16 cellular contexts compared by ENCODE assay signal in the genomic region with DNA sequence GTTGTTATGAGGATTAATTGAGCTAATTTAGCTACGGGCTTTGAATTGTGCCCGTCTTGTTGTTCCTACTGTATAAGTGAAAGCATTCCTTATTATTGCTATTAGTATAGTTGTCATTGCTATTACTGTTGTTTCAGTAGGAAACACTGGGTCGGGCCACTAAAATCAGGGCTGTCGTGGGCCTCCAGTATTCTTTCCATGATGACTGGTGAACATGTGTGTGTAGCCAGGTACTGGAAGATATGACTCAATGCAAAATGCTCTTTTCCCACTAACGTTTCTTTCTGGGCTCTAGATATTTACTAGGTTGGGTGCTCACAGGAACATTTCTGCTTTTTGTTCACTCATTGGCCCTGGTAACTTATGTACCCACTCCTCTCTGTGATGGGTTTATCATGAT. TPM values are rescaled to one million over a fixed set of nuclear protein-coding genes. Genes with fewer than 3 reads are reported as not detected.
DNase-seq lines count a peak whose midpoint lies in the region; ATAC-seq and TF ChIP-seq lines count a peak whose summit lies in the region.
"Had no signal": no experiment of that assay in that cellular context is flagged by ENCODE, and none has a peak within 500 bp of the region (broad histone marks: within the 10 kb centered on the region; RNA-seq: fewer than 3 reads in every experiment).

No MANE protein-coding gene starts in this region.

- H3K4me3 ChIP-seq in mammary epithelial cell (replicated peaks in 1 of 3; ENCODE audit: insufficient read depth in 1 of 3, low read depth in 2 of 3, low read length in 3 of 3), result no peak overlapping the region
- H3K4me3 ChIP-seq in Panc1 (ENCODE audit: low read depth in 2 of 2, low read length in 2 of 2), result no peak overlapping the region

- H3K4me1 Mint-ChIP-seq in activated CD8-positive, alpha-beta T cell treated with anti-CD3 and anti-CD28 coated beads for 36 hours (ENCODE audit: low read depth), result peaks cover 41% of the 10 kb centered on the region
- H3K4me1 Mint-ChIP-seq in activated CD8-positive, alpha-beta T cell treated with anti-CD3 and anti-CD28 coated beads, Interleukin-2, amount 10 ng/mL, durations not matched to agents 7 days and 5 days (ENCODE audit: low read depth), result peaks cover 18% of the 10 kb centered on the region
- H3K4me1 Mint-ChIP-seq in MCF 10A (ENCODE audit: insufficient read depth, unreplicated experiment) (peaks cover 10% of the 10 kb centered on the region), neural crest cell (peaks cover 16% of the 10 kb centered on the region)

- H3K36me3 Mint-ChIP-seq in activated CD8-positive, alpha-beta T cell treated with anti-CD3 and anti-CD28 coated beads for 36 hours (ENCODE audit: low read depth), result peaks cover 26% of the 10 kb centered on the region
- peaks cover 28% of the 10 kb centered on the region for H3K36me3 Mint-ChIP-seq in activated CD8-positive, alpha-beta T cell treated with anti-CD3 and anti-CD28 coated beads, Interleukin-2, amount 10 ng/mL, durations not matched to agents 7 days and 5 days (ENCODE audit: low read depth)
- H3K36me3 Mint-ChIP-seq in MCF 10A (ENCODE audit: insufficient read depth, unreplicated experiment), result peaks cover 15% of the 10 kb centered on the region
- peaks cover 15% of the 10 kb centered on the region for H3K36me3 Mint-ChIP-seq in neural crest cell (ENCODE audit: low read depth)

- H3K9me3 ChIP-seq in mammary epithelial cell (replicated peaks; ENCODE audit: insufficient read depth, low read length), result no peaks in the 10 kb centered on the region
- H3K9me3 ChIP-seq in Panc1 (ENCODE audit: control insufficient read depth, insufficient read depth, low read depth, low read length), result no peaks in the 10 kb centered on the region

- H3K27me3 Mint-ChIP-seq in activated CD8-positive, alpha-beta T cell treated with anti-CD3 and anti-CD28 coated beads for 36 hours, result no peaks in the 10 kb centered on the region
- no peaks in the 10 kb centered on the region for H3K27me3 Mint-ChIP-seq in activated CD8-positive, alpha-beta T cell treated with anti-CD3 and anti-CD28 coated beads, Interleukin-2, amount 10 ng/mL, durations not matched to agents 7 days and 5 days (ENCODE audit: low read depth)
- no peaks in the 10 kb centered on the region for H3K27me3 Mint-ChIP-seq in MCF 10A (ENCODE audit: insufficient read depth, unreplicated experiment)
- no peaks in the 10 kb centered on the region for H3K27me3 Mint-ChIP-seq in neural crest cell (ENCODE audit: low read depth)
- H3K27me3 Mint-ChIP-seq: CD4-positive, CD25-positive, alpha-beta regulatory T cell; IgD-negative memory B cell had no signal

- POLR2A ChIA-PET in activated CD8-positive, alpha-beta T cell treated with anti-CD3 and anti-CD28 coated beads for 36 hours (lab: Charles Lee), result no interaction called here
- POLR2A ChIA-PET in activated CD8-positive, alpha-beta T cell treated with anti-CD3 and anti-CD28 coated beads, Interleukin-2, amount 10 ng/mL, durations not matched to agents 7 days and 5 days (lab: Charles Lee), result no interaction called here
- POLR2A ChIA-PET in MCF 10A (lab: Yijun Ruan, JAX) (no interaction called here), Panc1 (lab: Charles Lee) (no interaction called here)

- dilution Hi-C loops in mammary epithelial cell (cut with HindIII; ENCODE audit: low sequenced_read_pairs), result loop anchor here (5.0 kb wide), 1 partner anchor 45 kb away; no protein-coding TSS in a partner anchor

- no peak overlapping the region for H3K4me3 Mint-ChIP-seq in activated CD8-positive, alpha-beta T cell treated with anti-CD3 and anti-CD28 coated beads for 36 hours
- no peak overlapping the region for H3K4me3 Mint-ChIP-seq in activated CD8-positive, alpha-beta T cell treated with anti-CD3 and anti-CD28 coated beads, Interleukin-2, amount 10 ng/mL, durations not matched to agents 7 days and 5 days
- H3K4me3 Mint-ChIP-seq in MCF 10A (ENCODE audit: unreplicated experiment), result no peak overlapping the region
- H3K4me3 Mint-ChIP-seq in neural crest cell, result peak overlapping the region; percentile 25

- BruUV-seq in MCF 10A (replicated peaks; lab: Mats Ljungman, UMichigan), result no TSS peak
- BruUV-seq in mammary epithelial cell (replicated peaks; lab: Mats Ljungman, UMichigan), result no TSS peak
- BruUV-seq in Panc1 (replicated peaks; lab: Mats Ljungman, UMichigan), result no TSS peak

- H3K9ac ChIP-seq in mammary epithelial cell (ENCODE audit: insufficient read depth, low read length), result no peak overlapping the region

- DNase-seq in activated CD8-positive, alpha-beta T cell treated with anti-CD3 and anti-CD28 coated beads for 36 hours, result peak; percentile 14
- no peak for DNase-seq in activated CD8-positive, alpha-beta T cell treated with anti-CD3 and anti-CD28 coated beads, Interleukin-2, amount 10 ng/mL, durations not matched to agents 7 days and 5 days
- DNase-seq in MCF 10A (ENCODE audit: unreplicated experiment) (no peak), mammary epithelial cell (no peak), Panc1 (ENCODE audit: low read depth, low spot score) (no peak), neural crest cell (ENCODE audit: low read depth, low spot score) (no peak)
- DNase-seq: CD4-positive, CD25-positive, alpha-beta regulatory T cell; NCI-H1694; NCI-H2081; NCI-H2171; NCI-H345; NCI-H524; NCI-H774; NK-92 treated with Interleukin-12 subunit alpha and Interleukin-12 subunit beta, amount 100 ng/mL, for 24 hours had no signal

- no peaks in the 10 kb centered on the region for H4K20me1 ChIP-seq in mammary epithelial cell (ENCODE audit: insufficient read depth, low read length)

- no peak overlapping the region for H3K4me2 ChIP-seq in mammary epithelial cell (ENCODE audit: insufficient read depth, low read depth, low read length)

- 97% methylated on average over 5 of the region's 5 CpGs for WGBS in mammary epithelial cell (ENCODE audit: low coverage, missing lambda C conversion rate)

- H3K36me3 ChIP-seq in mammary epithelial cell (ENCODE audit: insufficient read depth, low read length) (peaks cover 9% of the 10 kb centered on the region), Panc1 (ENCODE audit: control insufficient read depth, insufficient read depth, low read length) (no peaks in the 10 kb centered on the region; the same call in 1 of the 2 replicates)

- no peaks in the 10 kb centered on the region for H3K27me3 ChIP-seq in mammary epithelial cell (ENCODE audit: insufficient read depth, low read length)
- no peaks in the 10 kb centered on the region for H3K27me3 ChIP-seq in Panc1 (ENCODE audit: control insufficient read depth, insufficient read depth, low read length)

- H3K27ac Mint-ChIP-seq in activated CD8-positive, alpha-beta T cell treated with anti-CD3 and anti-CD28 coated beads for 36 hours, result peak overlapping the region; percentile 0
- H3K27ac Mint-ChIP-seq in activated CD8-positive, alpha-beta T cell treated with anti-CD3 and anti-CD28 coated beads, Interleukin-2, amount 10 ng/mL, durations not matched to agents 7 days and 5 days, result no peak overlapping the region
- H3K27ac Mint-ChIP-seq in MCF 10A (ENCODE audit: low read depth, unreplicated experiment) (peak overlapping the region; percentile 9), neural crest cell (ENCODE audit: unreplicated experiment) (no peak overlapping the region)
- H3K27ac Mint-ChIP-seq: IgD-negative memory B cell had no signal

- peaks cover 5% of the 10 kb centered on the region for H3K4me1 ChIP-seq in mammary epithelial cell (ENCODE audit: insufficient read depth, low read length)
- H3K4me1 ChIP-seq in Panc1 (ENCODE audit: control insufficient read depth, insufficient read depth, low read length), result peaks cover 14% of the 10 kb centered on the region

- in situ Hi-C loops in mammary epithelial cell (cut with MboI; ENCODE audit: low sequenced_read_pairs in 2 of 2) (no loop called here), Panc1 (cut with HindIII; ENCODE audit: low pct_unique_long_range_greater_than_20kb, low sequenced_read_pairs) (no loop called here)

- H2AFZ ChIP-seq in mammary epithelial cell (ENCODE audit: low read depth, low read length), result no peak overlapping the region

- H3K27ac ChIP-seq in mammary epithelial cell (ENCODE audit: insufficient read depth, low read depth, low read length), result no peak overlapping the region
- peak overlapping the region; percentile 24; the same call in 1 of the 2 replicates for H3K27ac ChIP-seq in Panc1 (ENCODE audit: low read length)

- CTCF ChIA-PET in activated CD8-positive, alpha-beta T cell treated with anti-CD3 and anti-CD28 coated beads for 36 hours (lab: Charles Lee), result interaction anchor here (1.7 kb wide), 1 partner anchor 113 kb away, joined by 9 read pairs; no protein-coding TSS in a partner anchor
- CTCF ChIA-PET in activated CD8-positive, alpha-beta T cell treated with anti-CD3 and anti-CD28 coated beads, Interleukin-2, amount 10 ng/mL, durations not matched to agents 7 days and 5 days (lab: Charles Lee), result no interaction called here
- CTCF ChIA-PET in MCF 10A (lab: Yijun Ruan, JAX) (interaction anchor here (1.3 kb wide), 1 partner anchor 232 kb away, joined by 4 read pairs; a partner anchor contains a TSS), mammary epithelial cell (lab: Charles Lee; ENCODE audit: low non-redundant PET) (no interaction called here), Panc1 (lab: Charles Lee) (no interaction called here)

- peaks cover 88% of the 10 kb centered on the region for H3K79me2 ChIP-seq in mammary epithelial cell (ENCODE audit: insufficient read depth, low read length)

- TF ChIP-seq CTCF in activated CD8-positive, alpha-beta T cell treated with anti-CD3 and anti-CD28 coated beads for 36 hours (IDR thresholded peaks at IDR 0.05), result no peak
- no peak for TF ChIP-seq CTCF in MCF 10A (IDR thresholded peaks at IDR 0.05; ENCODE audit: unreplicated experiment)
- no peak for TF ChIP-seq CTCF in mammary epithelial cell (conservative IDR thresholded peaks at IDR 0.05 in 1 of 2, IDR thresholded peaks at IDR 0.05 in 1 of 2; ENCODE audit: extremely low read depth in 1 of 2, insufficient read depth in 1 of 2, low read depth in 1 of 2, low read length in 2 of 2)
- no peak for TF ChIP-seq CTCF in Panc1 (IDR thresholded peaks at IDR 0.05)
- no peak for TF ChIP-seq CTCF in neural crest cell (conservative IDR thresholded peaks at IDR 0.05)

- no peak for ATAC-seq in activated CD8-positive, alpha-beta T cell treated with anti-CD3 and anti-CD28 coated beads for 36 hours
- no peak for ATAC-seq in activated CD8-positive, alpha-beta T cell treated with anti-CD3 and anti-CD28 coated beads, Interleukin-2, amount 10 ng/mL, durations not matched to agents 7 days and 5 days
- ATAC-seq in Panc1, result no peak
- no peak for ATAC-seq in HG03196 (IDR thresholded peaks at IDR 0.05; ENCODE audit: unreplicated experiment)

- no peaks in the 10 kb centered on the region for H3K9me3 Mint-ChIP-seq in activated CD8-positive, alpha-beta T cell treated with anti-CD3 and anti-CD28 coated beads for 36 hours
- H3K9me3 Mint-ChIP-seq in activated CD8-positive, alpha-beta T cell treated with anti-CD3 and anti-CD28 coated beads, Interleukin-2, amount 10 ng/mL, durations not matched to agents 7 days and 5 days (ENCODE audit: insufficient read depth), result no peaks in the 10 kb centered on the region
- H3K9me3 Mint-ChIP-seq in MCF 10A (ENCODE audit: unreplicated experiment), result no peaks in the 10 kb centered on the region
- no peaks in the 10 kb centered on the region for H3K9me3 Mint-ChIP-seq in neural crest cell
- H3K9me3 Mint-ChIP-seq: IgD-negative memory B cell had no signal

- intact Hi-C loops in activated CD8-positive, alpha-beta T cell treated with anti-CD3 and anti-CD28 coated beads for 36 hours (cut with micrococcal nuclease), result loop anchor here (10.0 kb wide), 1 partner anchor 58 kb away; a partner anchor contains a TSS
- intact Hi-C loops in MCF 10A (cut with micrococcal nuclease) (no loop called here), mammary epithelial cell (cut with micrococcal nuclease) (no loop called here), Panc1 (cut with micrococcal nuclease; ENCODE audit: unreplicated experiment) (no loop called here)

RNA-seq across cellular contexts. Expression of a gene that starts 4.9 kb away (rescaled TPM):
- total RNA-seq in activated CD8-positive, alpha-beta T cell treated with anti-CD3 and anti-CD28 coated beads for 36 hours, result 10 to 100 TPM; 29.2 to 29.6 TPM
- 10 to 100 TPM; 36.0 to 37.6 TPM for total RNA-seq in activated CD8-positive, alpha-beta T cell treated with anti-CD3 and anti-CD28 coated beads, Interleukin-2, amount 10 ng/mL, durations not matched to agents 7 days and 5 days
- total RNA-seq in MCF 10A (2022), result 53.7 and 54.6 TPM in 2 replicates
- total RNA-seq in mammary epithelial cell, result 10 to 100 TPM; 64.6 to 68.5 TPM
- 24.5 TPM for polyA plus RNA-seq in mammary epithelial cell
- polyA minus RNA-seq in mammary epithelial cell, result 65.2 TPM
- 81.5 TPM for total RNA-seq in Panc1 (2021; ENCODE audit: unreplicated experiment)
- polyA plus RNA-seq in Panc1 (2012; ENCODE audit: insufficient read length), result 40.3 TPM
- total RNA-seq in neural crest cell, result 80.0 and 87.0 TPM in 2 replicates

RNA-seq across cellular contexts. Expression of a gene that starts 53.5 kb away (rescaled TPM):
- 10 to 100 TPM; 13.5 to 13.6 TPM for total RNA-seq in activated CD8-positive, alpha-beta T cell treated with anti-CD3 and anti-CD28 coated beads for 36 hours
- total RNA-seq in activated CD8-positive, alpha-beta T cell treated with anti-CD3 and anti-CD28 coated beads, Interleukin-2, amount 10 ng/mL, durations not matched to agents 7 days and 5 days, result 1 to 10 TPM; 6.4 to 7.8 TPM
- total RNA-seq in MCF 10A (2022) (13.9 and 16.2 TPM in 2 replicates), mammary epithelial cell (10 to 100 TPM; 11.7 to 16.7 TPM), Panc1 (2021; ENCODE audit: unreplicated experiment) (20.9 TPM), neural crest cell (4.3 and 4.8 TPM in 2 replicates)
- polyA plus RNA-seq in mammary epithelial cell, result 1.3 TPM
- 6.7 TPM for polyA minus RNA-seq in mammary epithelial cell
- 3.9 TPM for polyA plus RNA-seq in Panc1 (2012; ENCODE audit: insufficient read length)

RNA-seq across cellular contexts. Expression of a gene that starts 55.4 kb away (rescaled TPM):
- 10 to 100 TPM; 54.1 to 55.9 TPM for total RNA-seq in activated CD8-positive, alpha-beta T cell treated with anti-CD3 and anti-CD28 coated beads for 36 hours
- 10 to 100 TPM; 34.3 to 38.1 TPM for total RNA-seq in activated CD8-positive, alpha-beta T cell treated with anti-CD3 and anti-CD28 coated beads, Interleukin-2, amount 10 ng/mL, durations not matched to agents 7 days and 5 days
- total RNA-seq in MCF 10A (2022), result 51.6 and 74.0 TPM in 2 replicates
- total RNA-seq in mammary epithelial cell, result 10 to 100 TPM; 23.0 to 41.1 TPM
- 17.6 TPM for polyA plus RNA-seq in mammary epithelial cell
- 65.0 TPM for polyA minus RNA-seq in mammary epithelial cell
- 35.4 TPM for total RNA-seq in Panc1 (2021; ENCODE audit: unreplicated experiment)
- 21.0 TPM for polyA plus RNA-seq in Panc1 (2012; ENCODE audit: insufficient read length)
- total RNA-seq in neural crest cell, result 35.8 and 39.9 TPM in 2 replicates

Comparison
In these comparisons a context has a peak if more than half of its experiments do, and no peak if none do; other contexts are left out.
1. H3K27ac Mint-ChIP-seq: peak in activated CD8-positive, alpha-beta T cell treated with anti-CD3 and anti-CD28 coated beads for 36 hours (single experiment) and MCF 10A (single experiment); none in activated CD8-positive, alpha-beta T cell treated with anti-CD3 and anti-CD28 coated beads, Interleukin-2, amount 10 ng/mL, durations not matched to agents 7 days and 5 days (single experiment) and neural crest cell (single experiment).
2. CTCF ChIA-PET loops: an anchor here in activated CD8-positive, alpha-beta T cell treated with anti-CD3 and anti-CD28 coated beads for 36 hours (1.7 kb wide) and MCF 10A (1.3 kb wide); none called in activated CD8-positive, alpha-beta T cell treated with anti-CD3 and anti-CD28 coated beads, Interleukin-2, amount 10 ng/mL, durations not matched to agents 7 days and 5 days, mammary epithelial cell and Panc1.